Comparison of ENCODE assay signal across 1 cellular context in the genomic region with DNA sequence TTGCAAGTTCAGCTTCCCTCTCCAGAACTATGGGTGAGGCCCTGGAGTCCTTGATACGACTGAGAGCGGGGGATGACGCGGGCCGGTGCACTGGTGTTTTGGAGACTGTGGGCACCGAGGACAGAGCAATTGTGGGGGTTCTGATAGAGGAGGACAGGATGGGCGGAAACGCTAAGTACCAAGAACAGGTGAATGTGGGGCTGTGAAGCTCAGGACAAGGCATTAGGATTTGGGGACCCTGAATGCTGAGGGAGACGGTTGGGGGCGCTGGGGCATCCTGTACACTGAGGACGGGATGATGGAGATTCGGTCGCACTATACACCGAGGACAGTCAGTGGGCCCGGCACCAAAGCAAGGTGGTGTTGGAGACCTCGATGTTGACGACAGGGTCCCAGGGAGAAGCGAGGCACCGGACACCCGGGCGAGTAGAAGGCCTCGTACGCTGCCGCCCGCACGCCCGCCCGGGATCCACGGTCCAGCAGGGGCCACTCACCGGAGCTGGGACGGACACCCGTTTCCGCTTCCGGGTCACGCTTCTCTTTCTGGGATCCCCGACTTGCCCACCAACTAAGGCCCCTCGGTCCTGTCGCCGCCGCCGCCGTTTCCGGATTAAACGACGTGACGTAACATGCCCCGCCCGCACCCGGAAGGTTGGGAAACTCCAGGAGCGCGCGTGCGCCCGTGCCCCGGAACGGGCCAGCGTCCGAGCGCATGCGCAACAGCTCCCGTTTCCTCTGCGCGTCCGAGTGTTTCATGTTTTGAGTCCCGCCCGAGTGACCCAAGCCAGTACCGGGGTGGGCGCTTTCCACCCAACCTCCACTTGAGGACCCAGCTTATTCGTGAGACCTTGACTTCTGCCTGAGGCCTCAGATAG.
TF ChIP-seq lines count a peak whose summit lies in the region.

A gene (minus strand): TSS at position 612 of the 875 bp plus-strand sequence. CDS start 893 bp downstream, outside the sequence.

TF ChIP-seq in HEK293, 187 proteins besides CTCF, POLR2A, EP300 and RAD21 (continued from another document):
- TF ChIP-seq, protein P1, sequence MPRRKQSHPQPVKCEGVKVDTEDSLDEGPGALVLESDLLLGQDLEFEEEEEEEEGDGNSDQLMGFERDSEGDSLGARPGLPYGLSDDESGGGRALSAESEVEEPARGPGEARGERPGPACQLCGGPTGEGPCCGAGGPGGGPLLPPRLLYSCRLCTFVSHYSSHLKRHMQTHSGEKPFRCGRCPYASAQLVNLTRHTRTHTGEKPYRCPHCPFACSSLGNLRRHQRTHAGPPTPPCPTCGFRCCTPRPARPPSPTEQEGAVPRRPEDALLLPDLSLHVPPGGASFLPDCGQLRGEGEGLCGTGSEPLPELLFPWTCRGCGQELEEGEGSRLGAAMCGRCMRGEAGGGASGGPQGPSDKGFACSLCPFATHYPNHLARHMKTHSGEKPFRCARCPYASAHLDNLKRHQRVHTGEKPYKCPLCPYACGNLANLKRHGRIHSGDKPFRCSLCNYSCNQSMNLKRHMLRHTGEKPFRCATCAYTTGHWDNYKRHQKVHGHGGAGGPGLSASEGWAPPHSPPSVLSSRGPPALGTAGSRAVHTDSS (tag by site-specific recombination; IDR thresholded peaks at IDR 0.05): peak; percentile 30; the same call in 1 of the 2 replicates
- TF ChIP-seq ZNF248 (tag by site-specific recombination; IDR thresholded peaks at IDR 0.05) (no peak), ZNF394 (tag by site-specific recombination; IDR thresholded peaks at IDR 0.05; ENCODE audit: borderline replicate concordance) (peak; percentile 84), ZNF610 (tag by site-specific recombination; IDR thresholded peaks at IDR 0.05; ENCODE audit: borderline replicate concordance) (peak; percentile 66), ZNF510 (tag by site-specific recombination; IDR thresholded peaks at IDR 0.05; ENCODE audit: insufficient replicate concordance) (no peak), ZNF629 (tag by site-specific recombination; IDR thresholded peaks at IDR 0.05) (peak; percentile 99), ZNF174 (tag by site-specific recombination; IDR thresholded peaks at IDR 0.05) (no peak), ZBTB7A (tag by site-specific recombination; IDR thresholded peaks at IDR 0.05; ENCODE audit: low read depth) (peak; percentile 82; the same call in 1 of the 2 replicates), KLF9 (tag by site-specific recombination; IDR thresholded peaks at IDR 0.05; ENCODE audit: low read depth) (no peak; the same call in none of the 2 replicates), ZNF335 (tag by site-specific recombination; conservative IDR thresholded peaks at IDR 0.05) (peak; percentile 80; the same call in 1 of the 2 replicates), ZNF843 (tag by site-specific recombination; IDR thresholded peaks at IDR 0.05) (peak; percentile 88), ZIC2 (tag by site-specific recombination; IDR thresholded peaks at IDR 0.05) (no peak), ZNF548 (tag by site-specific recombination; IDR thresholded peaks at IDR 0.05) (no peak), ZNF626 (tag by site-specific recombination; IDR thresholded peaks at IDR 0.05) (no peak), ZNF433 (tag by site-specific recombination; IDR thresholded peaks at IDR 0.05; ENCODE audit: low read depth) (no peak), ZSCAN23 (tag by site-specific recombination; IDR thresholded peaks at IDR 0.05) (0 out of 2 replicates have a peak, but pooled peaks have one; percentile 42), KLF8 (tag by site-specific recombination; IDR thresholded peaks at IDR 0.05) (peak; percentile 64; the same call in 1 of the 2 replicates)
- TF ChIP-seq, protein P2, sequence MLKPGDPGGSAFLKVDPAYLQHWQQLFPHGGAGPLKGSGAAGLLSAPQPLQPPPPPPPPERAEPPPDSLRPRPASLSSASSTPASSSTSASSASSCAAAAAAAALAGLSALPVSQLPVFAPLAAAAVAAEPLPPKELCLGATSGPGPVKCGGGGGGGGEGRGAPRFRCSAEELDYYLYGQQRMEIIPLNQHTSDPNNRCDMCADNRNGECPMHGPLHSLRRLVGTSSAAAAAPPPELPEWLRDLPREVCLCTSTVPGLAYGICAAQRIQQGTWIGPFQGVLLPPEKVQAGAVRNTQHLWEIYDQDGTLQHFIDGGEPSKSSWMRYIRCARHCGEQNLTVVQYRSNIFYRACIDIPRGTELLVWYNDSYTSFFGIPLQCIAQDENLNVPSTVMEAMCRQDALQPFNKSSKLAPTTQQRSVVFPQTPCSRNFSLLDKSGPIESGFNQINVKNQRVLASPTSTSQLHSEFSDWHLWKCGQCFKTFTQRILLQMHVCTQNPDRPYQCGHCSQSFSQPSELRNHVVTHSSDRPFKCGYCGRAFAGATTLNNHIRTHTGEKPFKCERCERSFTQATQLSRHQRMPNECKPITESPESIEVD (tag by site-specific recombination; IDR thresholded peaks at IDR 0.05): no peak
- TF ChIP-seq, protein P3, sequence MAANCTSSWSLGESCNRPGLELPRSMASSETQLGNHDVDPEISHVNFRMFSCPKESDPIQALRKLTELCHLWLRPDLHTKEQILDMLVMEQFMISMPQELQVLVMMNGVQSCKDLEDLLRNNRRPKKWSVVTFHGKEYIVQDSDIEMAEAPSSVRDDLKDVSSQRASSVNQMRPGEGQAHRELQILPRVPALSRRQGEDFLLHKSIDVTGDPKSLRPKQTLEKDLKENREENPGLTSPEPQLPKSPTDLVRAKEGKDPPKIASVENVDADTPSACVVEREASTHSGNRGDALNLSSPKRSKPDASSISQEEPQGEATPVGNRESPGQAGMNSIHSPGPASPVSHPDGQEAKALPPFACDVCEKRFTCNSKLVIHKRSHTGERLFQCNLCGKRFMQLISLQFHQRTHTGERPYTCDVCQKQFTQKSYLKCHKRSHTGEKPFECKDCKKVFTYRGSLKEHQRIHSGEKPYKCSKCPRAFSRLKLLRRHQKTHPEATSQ (tag by site-specific recombination; IDR thresholded peaks at IDR 0.05): 0 out of 2 replicates have a peak, but pooled peaks have one; percentile 10
- TF ChIP-seq, protein P4, sequence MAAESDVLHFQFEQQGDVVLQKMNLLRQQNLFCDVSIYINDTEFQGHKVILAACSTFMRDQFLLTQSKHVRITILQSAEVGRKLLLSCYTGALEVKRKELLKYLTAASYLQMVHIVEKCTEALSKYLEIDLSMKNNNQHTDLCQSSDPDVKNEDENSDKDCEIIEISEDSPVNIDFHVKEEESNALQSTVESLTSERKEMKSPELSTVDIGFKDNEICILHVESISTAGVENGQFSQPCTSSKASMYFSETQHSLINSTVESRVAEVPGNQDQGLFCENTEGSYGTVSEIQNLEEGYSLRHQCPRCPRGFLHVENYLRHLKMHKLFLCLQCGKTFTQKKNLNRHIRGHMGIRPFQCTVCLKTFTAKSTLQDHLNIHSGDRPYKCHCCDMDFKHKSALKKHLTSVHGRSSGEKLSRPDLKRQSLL (tag by site-specific recombination; IDR thresholded peaks at IDR 0.05): peak; percentile 51
- TF ChIP-seq, protein P5, sequence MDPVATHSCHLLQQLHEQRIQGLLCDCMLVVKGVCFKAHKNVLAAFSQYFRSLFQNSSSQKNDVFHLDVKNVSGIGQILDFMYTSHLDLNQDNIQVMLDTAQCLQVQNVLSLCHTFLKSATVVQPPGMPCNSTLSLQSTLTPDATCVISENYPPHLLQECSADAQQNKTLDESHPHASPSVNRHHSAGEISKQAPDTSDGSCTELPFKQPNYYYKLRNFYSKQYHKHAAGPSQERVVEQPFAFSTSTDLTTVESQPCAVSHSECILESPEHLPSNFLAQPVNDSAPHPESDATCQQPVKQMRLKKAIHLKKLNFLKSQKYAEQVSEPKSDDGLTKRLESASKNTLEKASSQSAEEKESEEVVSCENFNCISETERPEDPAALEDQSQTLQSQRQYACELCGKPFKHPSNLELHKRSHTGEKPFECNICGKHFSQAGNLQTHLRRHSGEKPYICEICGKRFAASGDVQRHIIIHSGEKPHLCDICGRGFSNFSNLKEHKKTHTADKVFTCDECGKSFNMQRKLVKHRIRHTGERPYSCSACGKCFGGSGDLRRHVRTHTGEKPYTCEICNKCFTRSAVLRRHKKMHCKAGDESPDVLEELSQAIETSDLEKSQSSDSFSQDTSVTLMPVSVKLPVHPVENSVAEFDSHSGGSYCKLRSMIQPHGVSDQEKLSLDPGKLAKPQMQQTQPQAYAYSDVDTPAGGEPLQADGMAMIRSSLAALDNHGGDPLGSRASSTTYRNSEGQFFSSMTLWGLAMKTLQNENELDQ (tag by site-specific recombination; IDR thresholded peaks at IDR 0.05; ENCODE audit: low read depth): no peak
- TF ChIP-seq, protein P6, sequence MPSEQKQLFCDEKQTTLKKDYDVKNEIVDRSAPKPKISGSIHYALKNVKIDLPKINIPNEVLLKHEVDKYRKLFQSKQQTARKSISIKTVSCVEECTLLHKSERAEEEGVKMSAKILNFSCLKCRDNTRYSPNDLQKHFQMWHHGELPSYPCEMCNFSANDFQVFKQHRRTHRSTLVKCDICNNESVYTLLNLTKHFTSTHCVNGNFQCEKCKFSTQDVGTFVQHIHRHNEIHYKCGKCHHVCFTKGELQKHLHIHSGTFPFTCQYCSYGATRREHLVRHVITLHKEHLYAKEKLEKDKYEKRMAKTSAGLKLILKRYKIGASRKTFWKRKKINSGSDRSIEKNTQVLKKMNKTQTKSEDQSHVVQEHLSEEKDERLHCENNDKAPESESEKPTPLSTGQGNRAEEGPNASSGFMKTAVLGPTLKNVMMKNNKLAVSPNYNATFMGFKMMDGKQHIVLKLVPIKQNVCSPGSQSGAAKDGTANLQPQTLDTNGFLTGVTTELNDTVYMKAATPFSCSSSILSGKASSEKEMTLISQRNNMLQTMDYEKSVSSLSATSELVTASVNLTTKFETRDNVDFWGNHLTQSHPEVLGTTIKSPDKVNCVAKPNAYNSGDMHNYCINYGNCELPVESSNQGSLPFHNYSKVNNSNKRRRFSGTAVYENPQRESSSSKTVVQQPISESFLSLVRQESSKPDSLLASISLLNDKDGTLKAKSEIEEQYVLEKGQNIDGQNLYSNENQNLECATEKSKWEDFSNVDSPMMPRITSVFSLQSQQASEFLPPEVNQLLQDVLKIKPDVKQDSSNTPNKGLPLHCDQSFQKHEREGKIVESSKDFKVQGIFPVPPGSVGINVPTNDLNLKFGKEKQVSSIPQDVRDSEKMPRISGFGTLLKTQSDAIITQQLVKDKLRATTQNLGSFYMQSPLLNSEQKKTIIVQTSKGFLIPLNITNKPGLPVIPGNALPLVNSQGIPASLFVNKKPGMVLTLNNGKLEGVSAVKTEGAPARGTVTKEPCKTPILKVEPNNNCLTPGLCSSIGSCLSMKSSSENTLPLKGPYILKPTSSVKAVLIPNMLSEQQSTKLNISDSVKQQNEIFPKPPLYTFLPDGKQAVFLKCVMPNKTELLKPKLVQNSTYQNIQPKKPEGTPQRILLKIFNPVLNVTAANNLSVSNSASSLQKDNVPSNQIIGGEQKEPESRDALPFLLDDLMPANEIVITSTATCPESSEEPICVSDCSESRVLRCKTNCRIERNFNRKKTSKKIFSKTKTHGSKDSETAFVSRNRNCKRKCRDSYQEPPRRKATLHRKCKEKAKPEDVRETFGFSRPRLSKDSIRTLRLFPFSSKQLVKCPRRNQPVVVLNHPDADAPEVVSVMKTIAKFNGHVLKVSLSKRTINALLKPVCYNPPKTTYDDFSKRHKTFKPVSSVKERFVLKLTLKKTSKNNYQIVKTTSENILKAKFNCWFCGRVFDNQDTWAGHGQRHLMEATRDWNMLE (tag by site-specific recombination; conservative IDR thresholded peaks at IDR 0.05; ENCODE audit: low read depth): peak; percentile 98
- TF ChIP-seq, protein P7, sequence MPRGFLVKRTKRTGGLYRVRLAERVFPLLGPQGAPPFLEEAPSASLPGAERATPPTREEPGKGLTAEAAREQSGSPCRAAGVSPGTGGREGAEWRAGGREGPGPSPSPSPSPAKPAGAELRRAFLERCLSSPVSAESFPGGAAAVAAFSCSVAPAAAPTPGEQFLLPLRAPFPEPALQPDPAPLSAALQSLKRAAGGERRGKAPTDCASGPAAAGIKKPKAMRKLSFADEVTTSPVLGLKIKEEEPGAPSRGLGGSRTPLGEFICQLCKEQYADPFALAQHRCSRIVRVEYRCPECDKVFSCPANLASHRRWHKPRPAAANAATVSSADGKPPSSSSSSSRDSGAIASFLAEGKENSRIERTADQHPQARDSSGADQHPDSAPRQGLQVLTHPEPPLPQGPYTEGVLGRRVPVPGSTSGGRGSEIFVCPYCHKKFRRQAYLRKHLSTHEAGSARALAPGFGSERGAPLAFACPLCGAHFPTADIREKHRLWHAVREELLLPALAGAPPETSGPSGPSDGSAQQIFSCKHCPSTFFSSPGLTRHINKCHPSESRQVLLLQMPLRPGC (tag by site-specific recombination; IDR thresholded peaks at IDR 0.05): no peak
